1 cellular context compared by ENCODE assay signal in the genomic region with DNA sequence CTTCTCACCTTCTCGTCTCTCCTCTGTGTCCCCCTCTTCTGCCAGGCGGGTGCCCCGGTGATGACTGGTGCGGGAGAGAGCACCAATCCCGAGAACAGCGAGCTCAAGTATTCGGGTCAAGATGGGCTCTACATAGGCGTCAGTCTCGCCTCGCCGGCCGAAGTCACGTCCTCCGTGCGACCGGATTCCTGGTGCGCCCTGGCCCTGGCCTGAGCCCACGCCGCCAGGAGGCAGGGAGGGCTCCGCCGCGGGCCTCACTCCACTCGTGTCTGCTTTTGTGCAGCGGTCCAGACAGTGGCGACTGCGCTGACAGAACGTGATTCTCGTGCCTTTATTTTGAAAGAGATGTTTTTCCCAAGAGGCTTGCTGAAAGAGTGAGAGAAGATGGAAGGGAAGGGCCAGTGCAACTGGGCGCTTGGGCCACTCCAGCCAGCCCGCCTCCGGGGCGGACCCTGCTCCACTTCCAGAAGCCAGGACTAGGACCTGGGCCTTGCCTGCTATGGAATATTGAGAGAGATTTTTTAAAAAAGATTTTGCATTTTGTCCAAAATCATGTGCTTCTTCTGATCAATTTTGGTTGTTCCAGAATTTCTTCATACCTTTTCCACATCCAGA.
TF ChIP-seq lines count a peak whose summit lies in the region.

No MANE protein-coding gene starts in this region.

TF ChIP-seq in GM23338, 12 proteins besides CTCF, POLR2A, EP300 and RAD21 (continued from another document):
- TF ChIP-seq, protein P1, sequence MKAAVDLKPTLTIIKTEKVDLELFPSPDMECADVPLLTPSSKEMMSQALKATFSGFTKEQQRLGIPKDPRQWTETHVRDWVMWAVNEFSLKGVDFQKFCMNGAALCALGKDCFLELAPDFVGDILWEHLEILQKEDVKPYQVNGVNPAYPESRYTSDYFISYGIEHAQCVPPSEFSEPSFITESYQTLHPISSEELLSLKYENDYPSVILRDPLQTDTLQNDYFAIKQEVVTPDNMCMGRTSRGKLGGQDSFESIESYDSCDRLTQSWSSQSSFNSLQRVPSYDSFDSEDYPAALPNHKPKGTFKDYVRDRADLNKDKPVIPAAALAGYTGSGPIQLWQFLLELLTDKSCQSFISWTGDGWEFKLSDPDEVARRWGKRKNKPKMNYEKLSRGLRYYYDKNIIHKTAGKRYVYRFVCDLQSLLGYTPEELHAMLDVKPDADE (IDR thresholded peaks at IDR 0.05): no peak
- TF ChIP-seq ZNF114 (CRISPR knock-in tag; IDR thresholded peaks at IDR 0.05) (no peak), EZH2phosphoT487 (IDR thresholded peaks at IDR 0.05; ENCODE audit: unreplicated experiment) (no peak)
